Comparison of ENCODE assay signal across 17 cellular contexts in genomic region chr2:238274152-238274865, GRCh38. TPM values are rescaled to one million over a fixed set of nuclear protein-coding genes. Genes with fewer than 3 reads are reported as not detected.
DNase-seq lines count a peak whose midpoint lies in the region; ATAC-seq and TF ChIP-seq lines count a peak whose summit lies in the region.
"Had no signal": no experiment of that assay in that cellular context is flagged by ENCODE, and none has a peak within 500 bp of the region (broad histone marks: within the 10 kb centered on the region; RNA-seq: fewer than 3 reads in every experiment).

No MANE protein-coding gene starts in this region.

- TF ChIP-seq EP300 in upper lobe of left lung (IDR thresholded peaks at IDR 0.05) = no peak

- peaks cover 6% of the 10 kb centered on the region for H3K27me3 Mint-ChIP-seq in glutamatergic neuron (ENCODE audit: unreplicated experiment)
- H3K27me3 Mint-ChIP-seq: CD4-positive, CD25-positive, alpha-beta regulatory T cell had no signal

- 94% methylated on average over 20 of the region's 20 CpGs for WGBS in right cardiac atrium
- WGBS in upper lobe of left lung, 2 donors = 91 to 94% methylated on average over 19 to 20 of the region's 20 CpGs

- H3K4me3 ChIP-seq in right cardiac atrium (ENCODE audit: low read length) (no peak overlapping the region), mucosa of rectum (ENCODE audit: low read length in 2 of 2) (peak overlapping the region in 1 of 2 donors; percentile 17), upper lobe of left lung (no peak overlapping the region)
- H3K4me3 ChIP-seq: GM23338 had no signal

- no peak for ATAC-seq in right cardiac atrium
- no peak for ATAC-seq in upper lobe of left lung (ENCODE audit: low FRiP score in 2 of 2)
- ATAC-seq in HG03280 (IDR thresholded peaks at IDR 0.05; ENCODE audit: unreplicated experiment) = no peak
- ATAC-seq: GM23338 had no signal

- H3K36me3 ChIP-seq in mucosa of rectum (ENCODE audit: control insufficient read depth in 2 of 2, insufficient read depth in 2 of 2, low read length in 2 of 2) = peaks cover 60 to 72% of the 10 kb centered on the region in 2 donors
- H3K36me3 ChIP-seq in upper lobe of left lung = peaks cover 15 to 80% (median 56%) of the 10 kb centered on the region in 4 donors

- peaks cover 9% of the 10 kb centered on the region for H3K36me3 Mint-ChIP-seq in glutamatergic neuron (ENCODE audit: unreplicated experiment)

- intact Hi-C loops in right cardiac atrium (cut with DNase I) = no loop called here
- intact Hi-C loops in cardiac septum (cut with DNase I) = no loop called here

- no peak for TF ChIP-seq POLR2A in upper lobe of left lung (IDR thresholded peaks at IDR 0.05)

- H3K9me3 Mint-ChIP-seq in glutamatergic neuron (ENCODE audit: unreplicated experiment) = peaks cover 2% of the 10 kb centered on the region
- H3K9me3 Mint-ChIP-seq: CD4-positive, CD25-positive, alpha-beta regulatory T cell; GM23338 had no signal

- H3K27me3 ChIP-seq in right cardiac atrium (ENCODE audit: control insufficient read depth, insufficient read depth) (no peaks in the 10 kb centered on the region), mucosa of rectum (ENCODE audit: control insufficient read depth in 2 of 2, insufficient read depth in 2 of 2, low read length in 2 of 2) (no peaks in the 10 kb centered on the region), upper lobe of left lung (no peaks in the 10 kb centered on the region)

- no peak overlapping the region for H3K4me3 Mint-ChIP-seq in glutamatergic neuron (ENCODE audit: unreplicated experiment)
- H3K4me3 Mint-ChIP-seq: GM23338 had no signal

- peak overlapping the region in 1 of 2 donors; percentile 29 for H3K9ac ChIP-seq in mucosa of rectum (ENCODE audit: low read depth in 1 of 2, low read length in 2 of 2)

- no peak overlapping the region for H3K27ac Mint-ChIP-seq in glutamatergic neuron (ENCODE audit: unreplicated experiment)
- H3K27ac Mint-ChIP-seq: CD4-positive, CD25-positive, alpha-beta regulatory T cell; GM23338 had no signal

- H3K4me1 ChIP-seq in right cardiac atrium (ENCODE audit: control insufficient read depth, insufficient read depth, low read length) (no peaks in the 10 kb centered on the region), mucosa of rectum (ENCODE audit: control insufficient read depth in 2 of 2, insufficient read depth in 2 of 2, low read length in 2 of 2) (peaks cover 19 to 26% of the 10 kb centered on the region in 2 donors), upper lobe of left lung (peaks cover 0 to 12% (median 0%) of the 10 kb centered on the region in 4 donors)

- DNase-seq in right cardiac atrium = peak in 2 of 3 donors; percentile 26 to 33
- no peak for DNase-seq in cardiac septum (ENCODE audit: low spot score)
- peak; percentile 6 for DNase-seq in glutamatergic neuron
- no peak for DNase-seq in upper lobe of left lung
- no peak for DNase-seq in SIG-M5 (lab: John Stamatoyannopoulos, UW)
- no peak for DNase-seq in stimulated activated CD4-positive, alpha-beta T cell treated with anti-CD3 and anti-CD28 coated beads, Interleukin-15, amount 100 ng/mL, for 24 hours
- DNase-seq: AML-193; Calu3; CD4-positive, CD25-positive, alpha-beta regulatory T cell; DND-41; GDM1; NCI-H1436; NCI-H2029 treated with DMSO at 0.1 percent for 48 hours; NCI-H510A treated with DMSO at 0.1 percent for 48 hours had no signal

- H3K9me3 ChIP-seq in right cardiac atrium (ENCODE audit: control insufficient read depth, low read length) (no peaks in the 10 kb centered on the region), mucosa of rectum (ENCODE audit: control insufficient read depth in 2 of 2, low read length in 2 of 2) (no peaks in the 10 kb centered on the region), upper lobe of left lung (no peaks in the 10 kb centered on the region)

- TF ChIP-seq CTCF in glutamatergic neuron (IDR thresholded peaks at IDR 0.05; ENCODE audit: partially characterized antibody, unreplicated experiment) = no peak
- TF ChIP-seq CTCF in upper lobe of left lung (IDR thresholded peaks at IDR 0.05) = no peak

- H3K27ac ChIP-seq in right cardiac atrium (ENCODE audit: low read length) = no peak overlapping the region
- H3K27ac ChIP-seq in mucosa of rectum (ENCODE audit: low read depth in 2 of 2, low read length in 2 of 2) = peak overlapping the region; percentile 65 to 70
- peak overlapping the region in 3 of 4 donors; percentile 11 to 67 (median 61) for H3K27ac ChIP-seq in upper lobe of left lung

- no peaks in the 10 kb centered on the region for H3K4me1 Mint-ChIP-seq in glutamatergic neuron (ENCODE audit: low read depth, unreplicated experiment)

RNA-seq across cellular contexts. Expression of gene PER2, which starts 14.1 kb away (rescaled TPM):
- total RNA-seq in right cardiac atrium (1 to 10 TPM; 5.0 to 7.2 (median 6.4) TPM), cardiac septum (13.0 TPM), glutamatergic neuron (ENCODE audit: unreplicated experiment) (3.8 TPM), upper lobe of left lung (10 to 100 TPM; 12.9 to 28.7 (median 18.1) TPM)
- polyA plus RNA-seq in right cardiac atrium = 3.8 TPM

RNA-seq across cellular contexts. Expression of gene HES6, which starts 34.5 kb away (rescaled TPM):
- 1 to 10 TPM; 3.4 to 6.1 (median 4.6) TPM for total RNA-seq in right cardiac atrium
- 6.0 TPM for polyA plus RNA-seq in right cardiac atrium
- total RNA-seq in cardiac septum = 2.7 TPM
- total RNA-seq in glutamatergic neuron (ENCODE audit: unreplicated experiment) = 665 TPM
- total RNA-seq in upper lobe of left lung = 10 to 100 TPM in 3 of 6 donors, 1 to 10 TPM in 3; 5.2 to 15.8 (median 9.4) TPM

RNA-seq across cellular contexts. Expression of gene TRAF3IP1, which starts 46.0 kb away (rescaled TPM):
- total RNA-seq in right cardiac atrium = 10 to 100 TPM; 13.1 to 19.9 (median 17.2) TPM
- polyA plus RNA-seq in right cardiac atrium = 6.3 TPM
- total RNA-seq in cardiac septum = 16.3 TPM
- total RNA-seq in glutamatergic neuron (ENCODE audit: unreplicated experiment) = 10.3 TPM
- total RNA-seq in upper lobe of left lung = 10 to 100 TPM; 14.0 to 26.8 (median 18.8) TPM

Comparison
In these comparisons a context has a peak if more than half of its experiments do, and no peak if none do; other contexts are left out.
1. DNase-seq: peak in right cardiac atrium (2 of 3) and glutamatergic neuron (single experiment); none in cardiac septum (single experiment), upper lobe of left lung (0 of 2), SIG-M5 (single experiment) and stimulated activated CD4-positive, alpha-beta T cell treated with anti-CD3 and anti-CD28 coated beads, Interleukin-15, amount 100 ng/mL, for 24 hours (single experiment).
2. RNA of gene HES6, which starts 34.5 kb away (total RNA-seq): 665 TPM in glutamatergic neuron (single experiment); 5.2 to 15.8 TPM in upper lobe of left lung, 3.4 to 6.1 TPM in right cardiac atrium and 2.7 TPM in cardiac septum (single experiment); every median in the first group is over 10 times any median in the second.